Comparison of ENCODE assay signal across 10 cellular contexts in genomic region chr16:23147666-23148065, GRCh38. TPM values are rescaled to one million over a fixed set of nuclear protein-coding genes. Genes with fewer than 3 reads are reported as not detected.
DNase-seq lines count a peak whose midpoint lies in the region; ATAC-seq and TF ChIP-seq lines count a peak whose summit lies in the region.
"Had no signal": no experiment of that assay in that cellular context is flagged by ENCODE, and none has a peak within 500 bp of the region (broad histone marks: within the 10 kb centered on the region; RNA-seq: fewer than 3 reads in every experiment).

No MANE protein-coding gene starts in this region.

- H3K79me2 ChIP-seq in GM23338 (replicated peaks; ENCODE audit: insufficient read depth), result peaks cover 57% of the 10 kb centered on the region
- peaks cover 51% of the 10 kb centered on the region for H3K79me2 ChIP-seq in osteoblast (ENCODE audit: insufficient read depth, low read length)

- in situ Hi-C loops in Panc1 (cut with HindIII; ENCODE audit: low pct_unique_long_range_greater_than_20kb, low sequenced_read_pairs), result no loop called here

- intact Hi-C loops in Panc1 (cut with micrococcal nuclease; ENCODE audit: unreplicated experiment), result no loop called here

- CTCF ChIA-PET in Panc1 (lab: Charles Lee), result no interaction called here

- H3K27ac ChIP-seq in GM23338 (ENCODE audit: low read depth) (no peak overlapping the region), Panc1 (ENCODE audit: low read length) (peak overlapping the region; percentile 87), epithelial cell of prostate (peak overlapping the region; percentile 86), osteoblast (ENCODE audit: low read depth, low read length) (no peak overlapping the region)

- H2AFZ ChIP-seq in GM23338 (no peak overlapping the region), osteoblast (ENCODE audit: low read length) (no peak overlapping the region)

- no peaks in the 10 kb centered on the region for H3K9me2 ChIP-seq in GM23338 (ENCODE audit: insufficient read depth)

- peaks cover 30% of the 10 kb centered on the region for H4K20me1 ChIP-seq in GM23338 (replicated peaks; ENCODE audit: insufficient read depth)
- H4K20me1 ChIP-seq in osteoblast (ENCODE audit: insufficient read depth, low read length), result peaks cover 12% of the 10 kb centered on the region

- no peaks in the 10 kb centered on the region for H3K36me3 ChIP-seq in GM23338 (ENCODE audit: insufficient read depth)
- H3K36me3 ChIP-seq in Panc1 (ENCODE audit: control insufficient read depth, insufficient read depth, low read length), result no peaks in the 10 kb centered on the region; the same call in 1 of the 2 replicates
- no peaks in the 10 kb centered on the region for H3K36me3 ChIP-seq in osteoblast (ENCODE audit: insufficient read depth, low read length)
- no peaks in the 10 kb centered on the region for H3K36me3 ChIP-seq in H7 (replicated peaks; ENCODE audit: control insufficient read depth, insufficient read depth, low read length)
- H3K36me3 ChIP-seq: SJCRH30 had no signal

- peaks cover 46% of the 10 kb centered on the region for H3K4me1 Mint-ChIP-seq in GM23338

- no peak for ATAC-seq in GM23338
- no peak for ATAC-seq in Panc1
- ATAC-seq in HG03025 (IDR thresholded peaks at IDR 0.05; ENCODE audit: low FRiP score, unreplicated experiment), result no peak
- no peak for ATAC-seq in GM21825 (IDR thresholded peaks at IDR 0.05; ENCODE audit: unreplicated experiment)
- ATAC-seq in GM18873 (IDR thresholded peaks at IDR 0.05; ENCODE audit: low FRiP score, unreplicated experiment), result no peak

- no peak for TF ChIP-seq CTCF in GM23338 (conservative IDR thresholded peaks at IDR 0.05; ENCODE audit: low read depth in 2 of 2)
- TF ChIP-seq CTCF in Panc1 (IDR thresholded peaks at IDR 0.05), result no peak
- no peak for TF ChIP-seq CTCF in osteoblast (IDR thresholded peaks at IDR 0.05; ENCODE audit: extremely low read depth, low read depth, low read length)

- peaks cover 6% of the 10 kb centered on the region for H3K27me3 Mint-ChIP-seq in GM23338 (ENCODE audit: insufficient read depth, low read depth, poor library complexity)

- no peak overlapping the region for H3K27ac Mint-ChIP-seq in GM23338

- no peak for DNase-seq in GM23338 (ENCODE audit: low spot score)
- no peak for DNase-seq in Panc1 (ENCODE audit: low read depth, low spot score)
- no peak for DNase-seq in epithelial cell of prostate (ENCODE audit: low read depth, low spot score)
- no peak for DNase-seq in osteoblast (ENCODE audit: insufficient read length, low spot score, missing footprints)
- DNase-seq in H7, result no peak
- DNase-seq: KG1, SJCRH30 had no signal

- no peaks in the 10 kb centered on the region; the same call in 2 of the 3 replicates for H3K9me3 Mint-ChIP-seq in GM23338

- no peaks in the 10 kb centered on the region for H3F3A ChIP-seq in GM23338 (replicated peaks; ENCODE audit: low read depth)

- H3K4me3 ChIP-seq in GM23338 (peak overlapping the region; percentile 86), Panc1 (ENCODE audit: low read depth in 2 of 2, low read length in 2 of 2) (peak overlapping the region; percentile 80 to 86), osteoblast (ENCODE audit: insufficient read depth, low read length) (no peak overlapping the region), H7 (ENCODE audit: insufficient read depth, low read depth, low read length) (no peak overlapping the region)

- BruUV-seq in Panc1 (replicated peaks; lab: Mats Ljungman, UMichigan), result TSS peak; percentile 73

- H3K27me3 ChIP-seq in GM23338 (ENCODE audit: insufficient read depth), result peaks cover 8% of the 10 kb centered on the region; the same call in 1 of the 2 replicates
- no peaks in the 10 kb centered on the region for H3K27me3 ChIP-seq in Panc1 (ENCODE audit: control insufficient read depth, insufficient read depth, low read length)
- no peaks in the 10 kb centered on the region for H3K27me3 ChIP-seq in osteoblast (ENCODE audit: insufficient read depth, low read length)
- 0 out of 2 replicates have a peak, but pooled peaks cover 3% of the 10 kb centered on the region for H3K27me3 ChIP-seq in H7 (ENCODE audit: control insufficient read depth, insufficient read depth, low read length)
- H3K27me3 ChIP-seq: SJCRH30 had no signal

- H3K4me2 ChIP-seq in GM23338 (peak overlapping the region; percentile 91), osteoblast (ENCODE audit: insufficient read depth, low read length) (peak overlapping the region; percentile 81)

- H3K4me1 ChIP-seq in GM23338 (ENCODE audit: insufficient read depth) (peaks cover 45% of the 10 kb centered on the region), Panc1 (ENCODE audit: control insufficient read depth, insufficient read depth, low read length) (peaks cover 44% of the 10 kb centered on the region), osteoblast (ENCODE audit: insufficient read depth, low read length) (peaks cover 20% of the 10 kb centered on the region)

- no peaks in the 10 kb centered on the region for H3K9me3 ChIP-seq in Panc1 (ENCODE audit: control insufficient read depth, insufficient read depth, low read depth, low read length)
- no peaks in the 10 kb centered on the region for H3K9me3 ChIP-seq in osteoblast (ENCODE audit: low read depth, low read length)
- H3K9me3 ChIP-seq: SJCRH30 had no signal

- H3K4me3 Mint-ChIP-seq in GM23338, result peak overlapping the region; percentile 94

- POLR2A ChIA-PET in Panc1 (lab: Charles Lee), result no interaction called here

- peaks cover 5% of the 10 kb centered on the region; the same call in 1 of the 3 replicates for H3K36me3 Mint-ChIP-seq in GM23338 (ENCODE audit: low read depth)

TF ChIP-seq in GM23338, 12 proteins besides CTCF, POLR2A, EP300 and RAD21:
- TF ChIP-seq STAT1 (IDR thresholded peaks at IDR 0.05; ENCODE audit: unreplicated experiment) (no peak), ETS1 (IDR thresholded peaks at IDR 0.05) (no peak), ZNF114 (CRISPR knock-in tag; IDR thresholded peaks at IDR 0.05) (no peak), EZH2 (IDR thresholded peaks at IDR 0.05; ENCODE audit: low read depth, unreplicated experiment) (no peak), ZNF331 (CRISPR knock-in tag; IDR thresholded peaks at IDR 0.05; ENCODE audit: low read depth) (no peak), NANOG (IDR thresholded peaks at IDR 0.05; ENCODE audit: borderline replicate concordance) (no peak), EZH2phosphoT487 (IDR thresholded peaks at IDR 0.05; ENCODE audit: unreplicated experiment) (no peak), POLR2AphosphoS5 (IDR thresholded peaks at IDR 0.05; ENCODE audit: low read depth) (no peak), REST (IDR thresholded peaks at IDR 0.05; ENCODE audit: unreplicated experiment) (no peak)
TF ChIP-seq in GM23338: peak in this region for 0.

RNA-seq across cellular contexts. Expression of gene USP31, which starts 1.6 kb away (rescaled TPM):
- 15.5 and 17.9 TPM in 2 replicates for total RNA-seq in GM23338 (2014; rRNA removed; shearing (Covaris generic))
- polyA plus RNA-seq in GM23338 (2016; fragmentation: Nextera tagmentation; extraction: Ambion mirVana), result 4.2 and 4.3 TPM in 2 replicates
- total RNA-seq in Panc1 (2021; ENCODE audit: unreplicated experiment) (27.2 TPM), osteoblast (6.2 and 7.4 TPM in 2 replicates)
- polyA plus RNA-seq in Panc1 (2012; ENCODE audit: insufficient read length), result 5.8 TPM
- 8.3 and 11.4 TPM in 2 replicates for total RNA-seq in H7 (2014; rRNA removed; shearing (Covaris generic))

RNA-seq across cellular contexts. Expression of gene SCNN1G, which starts 34.9 kb away (rescaled TPM):
- 1.1 and 1.2 TPM in 2 replicates for total RNA-seq in GM23338 (2014; rRNA removed; shearing (Covaris generic))
- polyA plus RNA-seq in GM23338 (2016; fragmentation: Nextera tagmentation; extraction: Ambion mirVana), result 0.97 and 1.1 TPM in 2 replicates
- total RNA-seq in Panc1 (2021; ENCODE audit: unreplicated experiment) (3.4 TPM), osteoblast (not detected in 2 replicates)
- polyA plus RNA-seq in Panc1 (2012; ENCODE audit: insufficient read length), result 2.7 TPM
- total RNA-seq in H7 (2014; rRNA removed; shearing (Covaris generic)), result 0.10 and 0.48 TPM in 2 replicates
- total RNA-seq: SJCRH30 had no signal

Comparison
In these comparisons a context has a peak if more than half of its experiments do, and no peak if none do; other contexts are left out.
1. H3K27ac ChIP-seq: peak in Panc1 (single experiment) and epithelial cell of prostate (single experiment); none in GM23338 (single experiment) and osteoblast (single experiment).
2. H3K4me3 ChIP-seq: peak in GM23338 (single experiment) and Panc1 (2 of 2); none in osteoblast (single experiment) and H7 (single experiment).